1 cellular context compared by ENCODE assay signal in the genomic region with DNA sequence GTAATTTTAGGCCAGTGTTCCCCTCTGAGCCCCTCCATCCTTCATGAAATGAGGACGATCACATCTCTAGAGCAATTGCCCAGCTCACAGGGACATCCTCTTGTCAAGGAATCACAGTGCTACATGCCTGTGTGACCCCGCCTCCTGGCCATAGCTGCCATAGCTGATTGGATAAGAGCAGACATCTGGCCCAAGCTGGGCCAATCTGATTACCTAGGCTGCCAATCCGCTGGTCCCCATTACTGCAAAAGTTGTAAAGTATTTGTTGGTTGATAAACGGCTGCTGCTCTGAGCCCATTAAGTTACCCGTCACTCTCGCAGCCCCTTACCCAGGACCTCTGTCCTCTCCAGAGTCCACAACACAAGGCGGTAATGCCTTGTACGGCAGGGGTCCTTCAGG.
TF ChIP-seq lines count a peak whose summit lies in the region.

No MANE protein-coding gene starts in this region.

TF ChIP-seq in HCT116, 20 proteins besides CTCF, POLR2A, EP300 and RAD21 (continued from another document):
- TF ChIP-seq, protein P1, sequence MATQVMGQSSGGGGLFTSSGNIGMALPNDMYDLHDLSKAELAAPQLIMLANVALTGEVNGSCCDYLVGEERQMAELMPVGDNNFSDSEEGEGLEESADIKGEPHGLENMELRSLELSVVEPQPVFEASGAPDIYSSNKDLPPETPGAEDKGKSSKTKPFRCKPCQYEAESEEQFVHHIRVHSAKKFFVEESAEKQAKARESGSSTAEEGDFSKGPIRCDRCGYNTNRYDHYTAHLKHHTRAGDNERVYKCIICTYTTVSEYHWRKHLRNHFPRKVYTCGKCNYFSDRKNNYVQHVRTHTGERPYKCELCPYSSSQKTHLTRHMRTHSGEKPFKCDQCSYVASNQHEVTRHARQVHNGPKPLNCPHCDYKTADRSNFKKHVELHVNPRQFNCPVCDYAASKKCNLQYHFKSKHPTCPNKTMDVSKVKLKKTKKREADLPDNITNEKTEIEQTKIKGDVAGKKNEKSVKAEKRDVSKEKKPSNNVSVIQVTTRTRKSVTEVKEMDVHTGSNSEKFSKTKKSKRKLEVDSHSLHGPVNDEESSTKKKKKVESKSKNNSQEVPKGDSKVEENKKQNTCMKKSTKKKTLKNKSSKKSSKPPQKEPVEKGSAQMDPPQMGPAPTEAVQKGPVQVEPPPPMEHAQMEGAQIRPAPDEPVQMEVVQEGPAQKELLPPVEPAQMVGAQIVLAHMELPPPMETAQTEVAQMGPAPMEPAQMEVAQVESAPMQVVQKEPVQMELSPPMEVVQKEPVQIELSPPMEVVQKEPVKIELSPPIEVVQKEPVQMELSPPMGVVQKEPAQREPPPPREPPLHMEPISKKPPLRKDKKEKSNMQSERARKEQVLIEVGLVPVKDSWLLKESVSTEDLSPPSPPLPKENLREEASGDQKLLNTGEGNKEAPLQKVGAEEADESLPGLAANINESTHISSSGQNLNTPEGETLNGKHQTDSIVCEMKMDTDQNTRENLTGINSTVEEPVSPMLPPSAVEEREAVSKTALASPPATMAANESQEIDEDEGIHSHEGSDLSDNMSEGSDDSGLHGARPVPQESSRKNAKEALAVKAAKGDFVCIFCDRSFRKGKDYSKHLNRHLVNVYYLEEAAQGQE (IDR thresholded peaks at IDR 0.05; ENCODE audit: low read depth) = no peak
- TF ChIP-seq EGR1 (IDR thresholded peaks at IDR 0.05; ENCODE audit: low read depth) = no peak
- no peak for TF ChIP-seq CBX3 (IDR thresholded peaks at IDR 0.05; ENCODE audit: low read depth)
- no peak for TF ChIP-seq SRF (IDR thresholded peaks at IDR 0.05; ENCODE audit: low read depth)
- no peak for TF ChIP-seq FOSL1 (IDR thresholded peaks at IDR 0.05; ENCODE audit: low read depth)
- TF ChIP-seq, protein P2, sequence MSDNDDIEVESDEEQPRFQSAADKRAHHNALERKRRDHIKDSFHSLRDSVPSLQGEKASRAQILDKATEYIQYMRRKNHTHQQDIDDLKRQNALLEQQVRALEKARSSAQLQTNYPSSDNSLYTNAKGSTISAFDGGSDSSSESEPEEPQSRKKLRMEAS (IDR thresholded peaks at IDR 0.05) = no peak
- TF ChIP-seq POLR2AphosphoS5 (IDR thresholded peaks at IDR 0.05; ENCODE audit: low read depth, low read length) = no peak
- TF ChIP-seq CEBPB (IDR thresholded peaks at IDR 0.05; ENCODE audit: low read depth) = no peak
- no peak for TF ChIP-seq EZH2phosphoT487 (IDR thresholded peaks at IDR 0.05; ENCODE audit: borderline replicate concordance)
- no peak for TF ChIP-seq SIN3A (IDR thresholded peaks at IDR 0.05; ENCODE audit: low read depth)
- TF ChIP-seq JUND (IDR thresholded peaks at IDR 0.05) = no peak
